In genomic region chr22:39502109-39502788, GRCh38 we compare ENCODE assay signal across 8 cellular contexts. TPM values are rescaled to one million over a fixed set of nuclear protein-coding genes. Genes with fewer than 3 reads are reported as not detected.
DNase-seq lines count a peak whose midpoint lies in the region; ATAC-seq and TF ChIP-seq lines count a peak whose summit lies in the region.

Gene MIEF1, plus strand, starts transcription at chr22:39502290. Its CDS starts 9,005 bp downstream, at chr22:39511295.

- H3K27me3 ChIP-seq in kidney epithelial cell (ENCODE audit: control insufficient read depth, insufficient read depth, low read length) = peaks cover 2% of the 10 kb centered on the region

- no peaks in the 10 kb centered on the region for H3K9me3 Mint-ChIP-seq in chondrocyte (ENCODE audit: low read depth)

- H3K4me3 ChIP-seq in AG09309 (ENCODE audit: control insufficient read depth, low read depth, low read length) = peak within 1 kb of the TSS; percentile 71
- H3K4me3 ChIP-seq in kidney epithelial cell (ENCODE audit: low read depth, low read length) = peak within 1 kb of the TSS; percentile 96

- no peaks in the 10 kb centered on the region for H3K27me3 Mint-ChIP-seq in chondrocyte (ENCODE audit: low read depth)

- TF ChIP-seq CTCF in AG09309 (IDR thresholded peaks at IDR 0.05; ENCODE audit: control insufficient read depth, insufficient read depth, low read depth, low read length, missing control alignments) (no peak), chondrocyte (IDR thresholded peaks at IDR 0.05) (peak; percentile 60), kidney epithelial cell (IDR thresholded peaks at IDR 0.05; ENCODE audit: insufficient read depth, low read length, poor library complexity, severe bottlenecking) (peak; percentile 17)

- H3K36me3 Mint-ChIP-seq in chondrocyte (ENCODE audit: low read depth) = peaks cover 19% of the 10 kb centered on the region

- H3K36me3 ChIP-seq in kidney epithelial cell (ENCODE audit: control insufficient read depth, insufficient read depth, low read length) = peaks cover 2% of the 10 kb centered on the region

- peak within 1 kb of the TSS; percentile 98 for H3K4me3 Mint-ChIP-seq in chondrocyte (ENCODE audit: unreplicated experiment)

- peaks cover 17% of the 10 kb centered on the region for H3K4me1 Mint-ChIP-seq in chondrocyte (ENCODE audit: low read depth)

- peak within 1 kb of the TSS; percentile 97 for H3K27ac Mint-ChIP-seq in chondrocyte (ENCODE audit: unreplicated experiment)

- peak; percentile 67 for DNase-seq in AG09309 (ENCODE audit: low read depth)
- DNase-seq in NCI-H460 (ENCODE audit: extremely low read depth, low read depth) = peak; percentile 90
- DNase-seq in activated CD4-positive, alpha-beta T cell treated with anti-CD3 and anti-CD28 coated beads for 1 hour = peak; percentile 80
- peak; percentile 98 for DNase-seq in chondrocyte (ENCODE audit: low spot score)
- DNase-seq in kidney epithelial cell (ENCODE audit: low read depth) = peak; percentile 86
- DNase-seq in stimulated activated CD4-positive, alpha-beta T cell treated with anti-CD3 and anti-CD28 coated beads, Interleukin-15, amount 100 ng/mL, for 48 hours (ENCODE audit: low read depth in 2 of 2) = peak; percentile 91 to 92

- ATAC-seq in GM19023 (IDR thresholded peaks at IDR 0.05; ENCODE audit: unreplicated experiment) = peak; percentile 94
- peak; percentile 80 for ATAC-seq in HG03196 (IDR thresholded peaks at IDR 0.05; ENCODE audit: unreplicated experiment)

RNA-seq across cellular contexts. Expression of gene MIEF1, which starts in this region (rescaled TPM):
- 35.4 and 38.5 TPM in 2 replicates for total RNA-seq in NCI-H460 (2014; rRNA removed; shearing (Covaris generic))
- 25.8 and 37.2 TPM in 2 replicates for polyA plus RNA-seq in NCI-H460 (2014; cell fraction: nucleus; rRNA removed)
- total RNA-seq in chondrocyte (22.7 to 24.0 TPM (median 23.0 TPM) in 3 replicates), kidney epithelial cell (43.3 and 54.6 TPM in 2 replicates)

Comparison
In these comparisons a context has a peak if more than half of its experiments do, and no peak if none do; other contexts are left out.
1. Peak in every context shown above with its lines: DNase-seq, ATAC-seq and H3K4me3 ChIP-seq.